ENCODE assay signal across 8 cellular contexts in the genomic region with DNA sequence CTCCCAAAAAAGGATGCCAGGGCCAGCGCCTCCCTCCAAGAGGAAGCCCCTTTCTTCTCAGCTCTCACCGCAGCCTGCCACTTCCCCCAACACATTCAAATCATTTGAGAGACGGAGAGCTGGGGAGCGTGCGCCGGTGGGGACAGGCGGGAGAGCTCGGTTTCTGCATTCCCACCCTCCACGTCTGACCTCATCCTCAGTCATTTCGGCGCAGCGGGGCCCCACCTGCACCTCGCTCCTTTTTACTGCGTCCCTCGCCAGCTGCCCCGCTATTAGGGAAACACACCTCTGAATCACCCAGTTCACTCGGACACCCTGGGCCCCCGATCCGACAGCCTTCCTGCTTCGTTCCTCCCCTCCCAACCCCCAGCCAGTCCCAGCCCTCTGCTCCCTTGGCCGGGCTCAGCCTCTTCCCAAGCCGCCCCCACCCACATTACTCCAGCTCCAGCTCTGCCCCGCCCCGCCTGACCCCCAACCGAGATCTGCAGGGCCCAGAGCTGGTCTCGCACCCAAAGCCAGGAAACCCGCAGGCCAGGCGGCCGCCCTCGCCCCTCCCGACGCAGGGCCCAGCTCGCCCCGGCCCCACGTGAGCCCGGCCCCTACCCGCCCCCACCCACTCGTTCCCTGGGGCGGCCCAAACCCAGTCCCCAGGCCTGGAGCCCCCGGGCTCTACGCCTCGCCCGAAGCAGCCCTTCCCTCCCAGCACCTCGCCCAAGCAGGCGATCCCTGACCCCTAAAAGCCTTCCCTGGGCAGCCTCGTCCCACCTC. TPM values are rescaled to one million over a fixed set of nuclear protein-coding genes. Genes with fewer than 3 reads are reported as not detected.
DNase-seq lines count a peak whose midpoint lies in the region; ATAC-seq, FAIRE-seq and TF ChIP-seq lines count a peak whose summit lies in the region.

No MANE protein-coding gene starts in this region.

- DNase-seq in EL (peak; percentile 89), NCI-H526 (lab: John Stamatoyannopoulos, UW) (peak; percentile 69 to 83), endothelial cell of umbilical vein (ENCODE audit: low read depth, low spot score) (peak; percentile 79), midbrain (lab: John Stamatoyannopoulos, UW) (peak; percentile 56)
- peak; percentile 26 for DNase-seq in activated CD4-positive, alpha-beta memory T cell treated with anti-CD3 and anti-CD28 coated beads, Interleukin-2, amount 10 ng/mL, durations not matched to agents 7 days and 5 days
- peak; percentile 36 for DNase-seq in stimulated activated CD8-positive, alpha-beta memory T cell treated with anti-CD3 and anti-CD28 coated beads, Interleukin-7, amount 100 ng/mL, for 24 hours (ENCODE audit: low read depth)

- H3K9me3 ChIP-seq in endothelial cell of umbilical vein (replicated peaks; ENCODE audit: control insufficient read depth, insufficient read depth, low read length): no peaks in the 10 kb centered on the region

- H3K36me3 ChIP-seq in endothelial cell of umbilical vein (ENCODE audit: control insufficient read depth in 2 of 2, extremely low read depth in 1 of 2, insufficient read depth in 2 of 2, low read length in 2 of 2): no peaks in the 10 kb centered on the region

- no peaks in the 10 kb centered on the region for H3K9me1 ChIP-seq in endothelial cell of umbilical vein (replicated peaks; ENCODE audit: control insufficient read depth, extremely low read depth, insufficient read depth, low read length)

- no peaks in the 10 kb centered on the region for H3K9me3 Mint-ChIP-seq in activated CD4-positive, alpha-beta memory T cell treated with anti-CD3 and anti-CD28 coated beads, Interleukin-2, amount 10 ng/mL, durations not matched to agents 7 days and 5 days

- peak overlapping the region; percentile 92 for H3K27ac ChIP-seq in endothelial cell of umbilical vein (ENCODE audit: insufficient read depth, low read depth, low read length)

- TF ChIP-seq POLR2A in endothelial cell of umbilical vein (IDR thresholded peaks at IDR 0.05; ENCODE audit: low read depth, low read length): no peak

- H3K27ac Mint-ChIP-seq in activated CD4-positive, alpha-beta memory T cell treated with anti-CD3 and anti-CD28 coated beads, Interleukin-2, amount 10 ng/mL, durations not matched to agents 7 days and 5 days: peak overlapping the region; percentile 47

- peak; percentile 77 for FAIRE-seq in endothelial cell of umbilical vein (lab: Jason Lieb, UNC)

- no peaks in the 10 kb centered on the region for H3K27me3 ChIP-seq in endothelial cell of umbilical vein (ENCODE audit: control insufficient read depth in 2 of 2, insufficient read depth in 2 of 2, low read length in 2 of 2)

- H3K4me1 ChIP-seq in endothelial cell of umbilical vein (ENCODE audit: control insufficient read depth, extremely low read depth, insufficient read depth, low read length): peaks cover 30% of the 10 kb centered on the region

- H3K4me1 Mint-ChIP-seq in activated CD4-positive, alpha-beta memory T cell treated with anti-CD3 and anti-CD28 coated beads, Interleukin-2, amount 10 ng/mL, durations not matched to agents 7 days and 5 days: peaks cover 35% of the 10 kb centered on the region

- intact Hi-C loops in endothelial cell of umbilical vein (cut with micrococcal nuclease): loop anchor here (1.0 to 5.0 kb wide), 8 partner anchors 7 to 367 kb away; a partner anchor contains a TSS

- POLR2A ChIA-PET in activated CD4-positive, alpha-beta memory T cell treated with anti-CD3 and anti-CD28 coated beads, Interleukin-2, amount 10 ng/mL, durations not matched to agents 7 days and 5 days (lab: Charles Lee): interaction anchor here (0.8 to 1.4 kb wide), 5 partner anchors 34 to 97 kb away, joined by 3 to 13 read pairs (median 5); a partner anchor contains a TSS
- POLR2A ChIA-PET in endothelial cell of umbilical vein (lab: Charles Lee): interaction anchor here (0.8 to 1.2 kb wide), 7 partner anchors 15 to 69 kb away, joined by 3 to 8 read pairs (median 4); no protein-coding TSS in a partner anchor

- ATAC-seq in HG03159 (IDR thresholded peaks at IDR 0.05; ENCODE audit: unreplicated experiment): peak; percentile 10
- ATAC-seq in GM18517 (IDR thresholded peaks at IDR 0.05; ENCODE audit: unreplicated experiment): no peak

- H3K9ac ChIP-seq in endothelial cell of umbilical vein (replicated peaks; ENCODE audit: extremely low read depth, insufficient read depth, low read length): peak overlapping the region; percentile 93

- peaks cover 5% of the 10 kb centered on the region for H4K20me1 ChIP-seq in endothelial cell of umbilical vein (replicated peaks; ENCODE audit: control insufficient read depth, extremely low read depth, insufficient read depth, low read length)

- BruUV-seq in endothelial cell of umbilical vein (replicated peaks; lab: Mats Ljungman, UMichigan): no TSS peak

- H3K4me3 Mint-ChIP-seq in activated CD4-positive, alpha-beta memory T cell treated with anti-CD3 and anti-CD28 coated beads, Interleukin-2, amount 10 ng/mL, durations not matched to agents 7 days and 5 days: peak overlapping the region; percentile 78

- peak overlapping the region; percentile 57 to 91 (median 76) for H3K4me3 ChIP-seq in endothelial cell of umbilical vein (replicated peaks in 1 of 3; ENCODE audit: insufficient read depth in 1 of 3, low read depth in 1 of 3, low read length in 3 of 3)

- peaks cover 8% of the 10 kb centered on the region for H3K36me3 Mint-ChIP-seq in activated CD4-positive, alpha-beta memory T cell treated with anti-CD3 and anti-CD28 coated beads, Interleukin-2, amount 10 ng/mL, durations not matched to agents 7 days and 5 days (ENCODE audit: low read depth)

- peak overlapping the region; percentile 99 for H3K4me2 ChIP-seq in endothelial cell of umbilical vein (ENCODE audit: insufficient read depth, low read length)

- H3K79me2 ChIP-seq in endothelial cell of umbilical vein (ENCODE audit: control insufficient read depth, insufficient read depth, low read length): peaks cover 56% of the 10 kb centered on the region

- CTCF ChIA-PET in activated CD4-positive, alpha-beta memory T cell treated with anti-CD3 and anti-CD28 coated beads, Interleukin-2, amount 10 ng/mL, durations not matched to agents 7 days and 5 days (lab: Charles Lee): interaction anchor here (0.7 to 1.0 kb wide), 3 partner anchors 40 to 112 kb away, joined by 3 read pairs; no protein-coding TSS in a partner anchor
- CTCF ChIA-PET in endothelial cell of umbilical vein (lab: Charles Lee): interaction anchor here (0.6 to 1.4 kb wide), 6 partner anchors 28 to 73 kb away, joined by 3 to 17 read pairs (median 5); no protein-coding TSS in a partner anchor

- no peak overlapping the region for H2AFZ ChIP-seq in endothelial cell of umbilical vein (ENCODE audit: low read depth, low read length)

- dilution Hi-C loops in endothelial cell of umbilical vein (cut with MboI; ENCODE audit: extremely low pct_ligation_motif_present, low sequenced_read_pairs): no loop called here

- peaks cover 16% of the 10 kb centered on the region for H3K27me3 Mint-ChIP-seq in activated CD4-positive, alpha-beta memory T cell treated with anti-CD3 and anti-CD28 coated beads, Interleukin-2, amount 10 ng/mL, durations not matched to agents 7 days and 5 days

- TF ChIP-seq CTCF in endothelial cell of umbilical vein (IDR thresholded peaks at IDR 0.05; ENCODE audit: extremely low read depth in 1 of 2, insufficient read depth in 1 of 2, low read depth in 1 of 2, low read length in 2 of 2): no peak

TF ChIP-seq in endothelial cell of umbilical vein, 7 proteins besides CTCF, POLR2A, EP300 and RAD21:
- TF ChIP-seq EZH2 (IDR thresholded peaks at IDR 0.05; ENCODE audit: borderline replicate concordance, low read depth, low read length, severe bottlenecking): no peak
- no peak for TF ChIP-seq FOS (IDR thresholded peaks at IDR 0.05; ENCODE audit: borderline replicate concordance, insufficient read depth, low read length)
- TF ChIP-seq GATA2 (IDR thresholded peaks at IDR 0.05; ENCODE audit: insufficient read depth, insufficient read length, low read depth, low read length): no peak
- no peak for TF ChIP-seq MYC (IDR thresholded peaks at IDR 0.05; ENCODE audit: low read depth, low read length)
- TF ChIP-seq POLR2AphosphoS5 (IDR thresholded peaks at IDR 0.05; ENCODE audit: insufficient read depth, low read depth, low read length): no peak
- TF ChIP-seq JUN (IDR thresholded peaks at IDR 0.05; ENCODE audit: borderline replicate concordance, insufficient read depth, insufficient read length, low read depth): no peak
- TF ChIP-seq, protein P1, sequence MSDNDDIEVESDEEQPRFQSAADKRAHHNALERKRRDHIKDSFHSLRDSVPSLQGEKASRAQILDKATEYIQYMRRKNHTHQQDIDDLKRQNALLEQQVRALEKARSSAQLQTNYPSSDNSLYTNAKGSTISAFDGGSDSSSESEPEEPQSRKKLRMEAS (IDR thresholded peaks at IDR 0.05; ENCODE audit: insufficient read depth, insufficient read length): no peak

RNA-seq across cellular contexts. Expression of a gene that starts 0.8 kb away (rescaled TPM):
- 10 to 100 TPM; 30.9 to 35.7 TPM for total RNA-seq in activated CD4-positive, alpha-beta memory T cell treated with anti-CD3 and anti-CD28 coated beads, Interleukin-2, amount 10 ng/mL, durations not matched to agents 7 days and 5 days
- 212 and 240 TPM in 2 replicates for total RNA-seq in endothelial cell of umbilical vein
- 143 and 150 TPM in 2 replicates for polyA plus RNA-seq in endothelial cell of umbilical vein
- 131 and 149 TPM in 2 replicates for polyA plus RNA-seq in endothelial cell of umbilical vein (2011; cell fraction: cytosol; rRNA removed)
- polyA plus RNA-seq in endothelial cell of umbilical vein (2011; cell fraction: nucleus; rRNA removed): 163 and 178 TPM in 2 replicates
- polyA plus RNA-seq in endothelial cell of umbilical vein (2012): 145 and 176 TPM in 2 replicates
- polyA minus RNA-seq in endothelial cell of umbilical vein: 782 and 791 TPM in 2 replicates
- polyA minus RNA-seq in endothelial cell of umbilical vein (2011; cell fraction: cytosol; rRNA and poly(A)+ RNA removed): 102 TPM
- 208 and 281 TPM in 2 replicates for polyA minus RNA-seq in endothelial cell of umbilical vein (2011; cell fraction: nucleus; rRNA and poly(A)+ RNA removed)

Comparison
In these comparisons a context has a peak if more than half of its experiments do, and no peak if none do; other contexts are left out.
1. DNase-seq: peak in every context shown above with its lines; median percentile 89 in EL; 79 in endothelial cell of umbilical vein; 76 in NCI-H526; 56 in midbrain; 36 in stimulated activated CD8-positive, alpha-beta memory T cell treated with anti-CD3 and anti-CD28 coated beads, Interleukin-7, amount 100 ng/mL, for 24 hours; 26 in activated CD4-positive, alpha-beta memory T cell treated with anti-CD3 and anti-CD28 coated beads, Interleukin-2, amount 10 ng/mL, durations not matched to agents 7 days and 5 days.